1 cellular context compared by ENCODE assay signal in the genomic region with DNA sequence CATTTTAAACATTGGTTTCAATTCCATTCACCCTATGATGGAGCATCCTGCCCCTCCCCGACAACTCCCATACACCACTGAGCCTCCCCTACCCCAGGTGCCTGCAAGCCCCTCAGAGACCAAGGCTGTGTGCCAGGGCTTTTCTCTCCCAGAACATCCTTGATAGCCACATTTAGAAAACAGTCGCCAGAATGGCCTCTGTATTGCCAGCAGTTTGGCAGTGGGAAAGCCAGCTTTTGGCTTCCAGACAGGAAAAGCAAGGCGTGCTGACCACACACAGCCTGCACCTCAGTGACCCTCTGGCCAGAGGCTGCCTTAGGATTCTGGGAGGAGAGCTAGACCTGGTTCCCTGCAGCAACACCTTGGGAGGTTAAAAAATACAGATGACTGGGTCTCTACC.
TF ChIP-seq lines count a peak whose summit lies in the region.

No MANE protein-coding gene starts in this region.

TF ChIP-seq in HepG2, 621 proteins besides CTCF, POLR2A, EP300 and RAD21 (continued from another document):
- TF ChIP-seq, protein P1, sequence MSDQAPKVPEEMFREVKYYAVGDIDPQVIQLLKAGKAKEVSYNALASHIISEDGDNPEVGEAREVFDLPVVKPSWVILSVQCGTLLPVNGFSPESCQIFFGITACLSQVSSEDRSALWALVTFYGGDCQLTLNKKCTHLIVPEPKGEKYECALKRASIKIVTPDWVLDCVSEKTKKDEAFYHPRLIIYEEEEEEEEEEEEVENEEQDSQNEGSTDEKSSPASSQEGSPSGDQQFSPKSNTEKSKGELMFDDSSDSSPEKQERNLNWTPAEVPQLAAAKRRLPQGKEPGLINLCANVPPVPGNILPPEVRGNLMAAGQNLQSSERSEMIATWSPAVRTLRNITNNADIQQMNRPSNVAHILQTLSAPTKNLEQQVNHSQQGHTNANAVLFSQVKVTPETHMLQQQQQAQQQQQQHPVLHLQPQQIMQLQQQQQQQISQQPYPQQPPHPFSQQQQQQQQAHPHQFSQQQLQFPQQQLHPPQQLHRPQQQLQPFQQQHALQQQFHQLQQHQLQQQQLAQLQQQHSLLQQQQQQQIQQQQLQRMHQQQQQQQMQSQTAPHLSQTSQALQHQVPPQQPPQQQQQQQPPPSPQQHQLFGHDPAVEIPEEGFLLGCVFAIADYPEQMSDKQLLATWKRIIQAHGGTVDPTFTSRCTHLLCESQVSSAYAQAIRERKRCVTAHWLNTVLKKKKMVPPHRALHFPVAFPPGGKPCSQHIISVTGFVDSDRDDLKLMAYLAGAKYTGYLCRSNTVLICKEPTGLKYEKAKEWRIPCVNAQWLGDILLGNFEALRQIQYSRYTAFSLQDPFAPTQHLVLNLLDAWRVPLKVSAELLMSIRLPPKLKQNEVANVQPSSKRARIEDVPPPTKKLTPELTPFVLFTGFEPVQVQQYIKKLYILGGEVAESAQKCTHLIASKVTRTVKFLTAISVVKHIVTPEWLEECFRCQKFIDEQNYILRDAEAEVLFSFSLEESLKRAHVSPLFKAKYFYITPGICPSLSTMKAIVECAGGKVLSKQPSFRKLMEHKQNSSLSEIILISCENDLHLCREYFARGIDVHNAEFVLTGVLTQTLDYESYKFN (CRISPR knock-in tag; conservative IDR thresholded peaks at IDR 0.05): no peak
- TF ChIP-seq MED13 (CRISPR knock-in tag; IDR thresholded peaks at IDR 0.05) (no peak), ZNF33B (CRISPR knock-in tag; IDR thresholded peaks at IDR 0.05) (no peak), MIER3 (CRISPR knock-in tag; IDR thresholded peaks at IDR 0.05; ENCODE audit: borderline replicate concordance) (no peak), ZNF747 (CRISPR knock-in tag; IDR thresholded peaks at IDR 0.05; ENCODE audit: borderline replicate concordance) (no peak), ELF4 (CRISPR knock-in tag; IDR thresholded peaks at IDR 0.05; ENCODE audit: borderline replicate concordance) (no peak), ZNF564 (CRISPR knock-in tag; IDR thresholded peaks at IDR 0.05) (no peak)
- TF ChIP-seq, protein P2, sequence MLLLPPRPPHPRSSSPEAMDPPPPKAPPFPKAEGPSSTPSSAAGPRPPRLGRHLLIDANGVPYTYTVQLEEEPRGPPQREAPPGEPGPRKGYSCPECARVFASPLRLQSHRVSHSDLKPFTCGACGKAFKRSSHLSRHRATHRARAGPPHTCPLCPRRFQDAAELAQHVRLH (CRISPR knock-in tag; IDR thresholded peaks at IDR 0.05; ENCODE audit: borderline replicate concordance, low read depth): no peak
- TF ChIP-seq, protein P3, sequence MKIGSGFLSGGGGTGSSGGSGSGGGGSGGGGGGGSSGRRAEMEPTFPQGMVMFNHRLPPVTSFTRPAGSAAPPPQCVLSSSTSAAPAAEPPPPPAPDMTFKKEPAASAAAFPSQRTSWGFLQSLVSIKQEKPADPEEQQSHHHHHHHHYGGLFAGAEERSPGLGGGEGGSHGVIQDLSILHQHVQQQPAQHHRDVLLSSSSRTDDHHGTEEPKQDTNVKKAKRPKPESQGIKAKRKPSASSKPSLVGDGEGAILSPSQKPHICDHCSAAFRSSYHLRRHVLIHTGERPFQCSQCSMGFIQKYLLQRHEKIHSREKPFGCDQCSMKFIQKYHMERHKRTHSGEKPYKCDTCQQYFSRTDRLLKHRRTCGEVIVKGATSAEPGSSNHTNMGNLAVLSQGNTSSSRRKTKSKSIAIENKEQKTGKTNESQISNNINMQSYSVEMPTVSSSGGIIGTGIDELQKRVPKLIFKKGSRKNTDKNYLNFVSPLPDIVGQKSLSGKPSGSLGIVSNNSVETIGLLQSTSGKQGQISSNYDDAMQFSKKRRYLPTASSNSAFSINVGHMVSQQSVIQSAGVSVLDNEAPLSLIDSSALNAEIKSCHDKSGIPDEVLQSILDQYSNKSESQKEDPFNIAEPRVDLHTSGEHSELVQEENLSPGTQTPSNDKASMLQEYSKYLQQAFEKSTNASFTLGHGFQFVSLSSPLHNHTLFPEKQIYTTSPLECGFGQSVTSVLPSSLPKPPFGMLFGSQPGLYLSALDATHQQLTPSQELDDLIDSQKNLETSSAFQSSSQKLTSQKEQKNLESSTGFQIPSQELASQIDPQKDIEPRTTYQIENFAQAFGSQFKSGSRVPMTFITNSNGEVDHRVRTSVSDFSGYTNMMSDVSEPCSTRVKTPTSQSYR (CRISPR knock-in tag; IDR thresholded peaks at IDR 0.05; ENCODE audit: borderline replicate concordance): no peak
TF ChIP-seq in HepG2: peak in this region for 0.
